In genomic region chr3:27737091-27737490, GRCh38 we compare ENCODE assay signal across 8 cellular contexts. TPM values are rescaled to one million over a fixed set of nuclear protein-coding genes. Genes with fewer than 3 reads are reported as not detected.
"Had no signal": no experiment of that assay in that cellular context is flagged by ENCODE, and none has a peak within 500 bp of the region (broad histone marks: within the 10 kb centered on the region; RNA-seq: fewer than 3 reads in every experiment).

No MANE protein-coding gene starts in this region.

- ATAC-seq: GM23338, HCT116 had no signal

- DNase-seq: GM23248, GOT3, H7, H9, HCEC 1CT, HFFc6 had no signal

RNA-seq across cellular contexts. Expression of gene EOMES, which starts 15.0 kb away (rescaled TPM):
- total RNA-seq: HFFc6 had no signal
- polyA plus RNA-seq: GM23248 had no signal
